ENCODE assay signal across 17 cellular contexts in the genomic region with DNA sequence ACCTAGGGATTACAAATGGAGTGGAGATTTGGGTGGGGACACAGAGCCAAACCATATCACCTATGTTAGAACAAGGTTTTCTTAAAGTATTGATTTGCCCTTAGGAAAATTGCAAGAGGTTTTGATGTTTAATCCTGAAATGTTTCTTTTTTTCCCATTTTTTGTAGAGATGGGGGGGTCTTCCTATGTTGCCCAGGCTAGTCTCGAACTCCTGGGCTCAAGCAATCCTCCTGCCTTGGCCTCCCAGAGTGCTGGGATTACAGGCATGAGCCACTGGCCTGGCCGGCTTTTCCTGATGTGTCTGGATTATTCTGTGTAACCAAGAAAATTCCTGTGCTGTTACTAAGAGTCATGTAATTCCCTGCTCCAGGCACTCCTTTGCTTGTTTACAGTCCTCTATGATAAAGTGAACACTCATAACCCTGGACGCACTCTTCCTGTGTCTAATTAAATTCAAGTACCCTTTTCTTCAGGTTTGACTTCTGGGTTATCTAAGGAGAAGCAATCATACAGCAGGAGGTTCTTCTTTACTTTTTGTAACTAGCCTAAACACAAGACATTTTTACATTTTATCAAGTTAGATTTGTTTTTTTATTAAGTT. TPM values are rescaled to one million over a fixed set of nuclear protein-coding genes. Genes with fewer than 3 reads are reported as not detected.
DNase-seq lines count a peak whose midpoint lies in the region; ATAC-seq and TF ChIP-seq lines count a peak whose summit lies in the region.
"Had no signal": no experiment of that assay in that cellular context is flagged by ENCODE, and none has a peak within 500 bp of the region (broad histone marks: within the 10 kb centered on the region; RNA-seq: fewer than 3 reads in every experiment).

No MANE protein-coding gene starts in this region.

- CTCF ChIA-PET in Panc1 (lab: Charles Lee), result interaction anchor here (0.7 kb wide), 1 partner anchor 20 kb away, joined by 5 read pairs; no protein-coding TSS in a partner anchor

- no peak overlapping the region for H3K4me3 Mint-ChIP-seq in nephron
- H3K4me3 Mint-ChIP-seq: activated CD4-positive, alpha-beta T cell treated with anti-CD3 and anti-CD28 coated beads, Interleukin-2, amount 10 ng/mL, durations not matched to agents 24 days and 14 days; CD4-positive, CD25-positive, alpha-beta regulatory T cell; neural crest cell; stimulated activated naive CD8-positive, alpha-beta T cell treated with anti-CD3 and anti-CD28 coated beads, Interleukin-15, Interleukin-2, amounts not matched to agents 100 ng/mL and 50 ng/mL, for 24 hours had no signal

- H3K4me3 ChIP-seq in Panc1 (ENCODE audit: low read depth in 2 of 2, low read length in 2 of 2), result no peak overlapping the region

- H3K27ac ChIP-seq in Panc1 (ENCODE audit: low read length), result no peak overlapping the region

- peak overlapping the region; percentile 56 to 80 (median 63) for H3K27ac Mint-ChIP-seq in nephron
- H3K27ac Mint-ChIP-seq: activated CD4-positive, alpha-beta T cell treated with anti-CD3 and anti-CD28 coated beads, Interleukin-2, amount 10 ng/mL, durations not matched to agents 24 days and 14 days; stimulated activated naive CD8-positive, alpha-beta T cell treated with anti-CD3 and anti-CD28 coated beads, Interleukin-15, Interleukin-2, amounts not matched to agents 100 ng/mL and 50 ng/mL, for 24 hours had no signal

- ATAC-seq in Panc1 (peak; percentile 94), esophagus mucosa (peak; percentile 95)

- no peaks in the 10 kb centered on the region for H3K4me1 Mint-ChIP-seq in nephron
- H3K4me1 Mint-ChIP-seq: activated CD4-positive, alpha-beta T cell treated with anti-CD3 and anti-CD28 coated beads, Interleukin-2, amount 10 ng/mL, durations not matched to agents 24 days and 14 days; CD4-positive, CD25-positive, alpha-beta regulatory T cell had no signal

- TF ChIP-seq CTCF in Panc1 (IDR thresholded peaks at IDR 0.05) (no peak), nephron (IDR thresholded peaks at IDR 0.05; ENCODE audit: unreplicated experiment in 3 of 3) (no peak)

- no peaks in the 10 kb centered on the region for H3K36me3 Mint-ChIP-seq in nephron (ENCODE audit: low read depth)

- H3K9me3 ChIP-seq in Panc1 (ENCODE audit: control insufficient read depth, insufficient read depth, low read depth, low read length), result no peaks in the 10 kb centered on the region

- POLR2A ChIA-PET in Panc1 (lab: Charles Lee), result no interaction called here

- peaks cover 24% of the 10 kb centered on the region for H3K27me3 ChIP-seq in Panc1 (ENCODE audit: control insufficient read depth, insufficient read depth, low read length)

- DNase-seq in ELR (ENCODE audit: low read depth) (peak; percentile 81), Panc1 (ENCODE audit: low read depth, low spot score) (peak; percentile 64), Ammon's horn (ENCODE audit: low spot score) (no peak), NCI-H146 treated with DMSO at 0.1 percent for 48 hours (lab: John Stamatoyannopoulos, UW; ENCODE audit: unreplicated experiment) (no peak), HuH-7.5 (ENCODE audit: low spot score) (no peak), NCI-H2107 (lab: John Stamatoyannopoulos, UW) (no peak)
- DNase-seq: activated CD4-positive, alpha-beta T cell treated with anti-CD3 and anti-CD28 coated beads, Interleukin-2, amount 10 ng/mL, durations not matched to agents 24 days and 14 days; activated T-cell treated with anti-CD3 and anti-CD28 coated beads, Interleukin-2, amount 50 U/mL, for 48 hours; aorta; CD4-positive, CD25-positive, alpha-beta regulatory T cell; hypothalamus; NCI-H1105 treated with DMSO at 0.1 percent for 48 hours; NCI-H526 treated with DMSO at 0.1 percent for 48 hours had no signal

- H3K36me3 ChIP-seq in Panc1 (ENCODE audit: control insufficient read depth, insufficient read depth, low read length), result no peaks in the 10 kb centered on the region

- no TSS peak for BruUV-seq in Panc1 (replicated peaks; lab: Mats Ljungman, UMichigan)

- no peaks in the 10 kb centered on the region for H3K9me3 Mint-ChIP-seq in nephron
- H3K9me3 Mint-ChIP-seq: activated CD4-positive, alpha-beta T cell treated with anti-CD3 and anti-CD28 coated beads, Interleukin-2, amount 10 ng/mL, durations not matched to agents 24 days and 14 days; neural crest cell; stimulated activated naive CD8-positive, alpha-beta T cell treated with anti-CD3 and anti-CD28 coated beads, Interleukin-15, Interleukin-2, amounts not matched to agents 100 ng/mL and 50 ng/mL, for 24 hours had no signal

- H3K27me3 Mint-ChIP-seq in nephron (ENCODE audit: low read depth), result peaks cover 4% of the 10 kb centered on the region

- intact Hi-C loops in Panc1 (cut with micrococcal nuclease; ENCODE audit: unreplicated experiment), result no loop called here

- no peaks in the 10 kb centered on the region for H3K4me1 ChIP-seq in Panc1 (ENCODE audit: control insufficient read depth, insufficient read depth, low read length)

- in situ Hi-C loops in Panc1 (cut with HindIII; ENCODE audit: low pct_unique_long_range_greater_than_20kb, low sequenced_read_pairs), result no loop called here

RNA-seq across cellular contexts. Expression of gene CTDP1, which starts 15.0 kb away (rescaled TPM):
- total RNA-seq in Panc1 (2021; ENCODE audit: unreplicated experiment) (52.8 TPM), esophagus mucosa (10.7 TPM)
- polyA plus RNA-seq in Panc1 (2012; ENCODE audit: insufficient read length), result 59.4 TPM

Comparison
In these comparisons a context has a peak if more than half of its experiments do, and no peak if none do; other contexts are left out.
1. DNase-seq: peak in ELR (single experiment) and Panc1 (single experiment); none in Ammon's horn (single experiment), NCI-H146 treated with DMSO at 0.1 percent for 48 hours (single experiment), HuH-7.5 (single experiment) and NCI-H2107 (single experiment).